ENCODE assay signal across 12 cellular contexts in the genomic region with DNA sequence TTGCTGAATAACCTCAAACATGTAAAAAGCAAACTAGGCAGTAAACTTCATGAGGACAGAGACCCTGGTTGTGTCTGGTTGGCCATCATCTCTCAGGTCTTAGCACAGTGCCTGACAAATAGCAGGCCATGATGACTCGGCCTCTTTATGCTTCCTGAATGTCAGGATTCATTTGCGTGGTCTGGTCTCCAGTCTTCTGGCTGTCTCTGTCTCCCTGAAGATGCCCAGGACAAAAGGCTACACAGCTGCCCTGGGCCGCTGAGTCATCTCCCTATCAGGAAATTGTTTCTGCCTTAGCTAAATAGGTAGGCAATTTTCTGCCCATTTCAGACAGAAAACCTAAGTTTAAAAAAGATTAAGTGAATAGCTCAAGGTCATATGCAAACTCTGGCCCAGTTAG.
DNase-seq lines count a peak whose midpoint lies in the region; ATAC-seq, FAIRE-seq and TF ChIP-seq lines count a peak whose summit lies in the region.
"Had no signal": no experiment of that assay in that cellular context is flagged by ENCODE, and none has a peak within 500 bp of the region (broad histone marks: within the 10 kb centered on the region; RNA-seq: fewer than 3 reads in every experiment).

No MANE protein-coding gene starts in this region.

- H3K4me1 Mint-ChIP-seq in CD14-positive monocyte (peaks cover 29% of the 10 kb centered on the region), astrocyte (ENCODE audit: low read depth, unreplicated experiment) (peaks cover 32% of the 10 kb centered on the region)
- H3K4me1 Mint-ChIP-seq: nephron had no signal

- H3K4me2 ChIP-seq in astrocyte (ENCODE audit: low read length) = peak overlapping the region; percentile 46

- TF ChIP-seq CTCF in CD14-positive monocyte (IDR thresholded peaks at IDR 0.05) (no peak), astrocyte (IDR thresholded peaks at IDR 0.05; ENCODE audit: insufficient read depth, low read depth, low read length) (no peak), left lung (IDR thresholded peaks at IDR 0.05) (no peak)

- no peaks in the 10 kb centered on the region for H3K79me2 ChIP-seq in astrocyte (ENCODE audit: insufficient read depth, low read length)

- H3K36me3 Mint-ChIP-seq in CD14-positive monocyte (peaks cover 0 to 6% of the 10 kb centered on the region in 2 donors), astrocyte (ENCODE audit: low read depth, unreplicated experiment) (peaks cover 2% of the 10 kb centered on the region)
- H3K36me3 Mint-ChIP-seq: type B pancreatic cell had no signal

- FAIRE-seq in astrocyte (lab: Jason Lieb, UNC) = peak; percentile 92

- no peaks in the 10 kb centered on the region for H3K9me3 ChIP-seq in astrocyte (ENCODE audit: insufficient read depth, low read depth, low read length)
- H3K9me3 ChIP-seq in left lung = no peaks in the 10 kb centered on the region

- no peaks in the 10 kb centered on the region for H4K20me1 ChIP-seq in astrocyte (ENCODE audit: insufficient read depth, low read length)

- DNase-seq in CD14-positive monocyte (ENCODE audit: low spot score) = peak; percentile 62
- peak; percentile 8 for DNase-seq in HPDE6-E6E7 (ENCODE audit: extremely low spot score)
- DNase-seq in astrocyte (ENCODE audit: low read depth) = peak; percentile 39
- DNase-seq in left lung = no peak
- DNase-seq in DMS 273 treated with DMSO at 0.1 percent for 48 hours (lab: John Stamatoyannopoulos, UW) = no peak
- no peak for DNase-seq in NCI-H446 treated with DMSO at 0.1 percent for 48 hours (lab: John Stamatoyannopoulos, UW)
- DNase-seq in activated naive CD4-positive, alpha-beta T cell treated with Interleukin-2 at 50 U/mL for 16 hours = no peak
- no peak for DNase-seq in DMS79 (lab: John Stamatoyannopoulos, UW)
- DNase-seq: KBM-7 had no signal

- peak overlapping the region; percentile 20 for H3K9ac ChIP-seq in astrocyte (ENCODE audit: low read length)

- no peaks in the 10 kb centered on the region for H3K27me3 ChIP-seq in astrocyte (ENCODE audit: insufficient read depth, low read length)
- no peaks in the 10 kb centered on the region for H3K27me3 ChIP-seq in left lung

- peaks cover 18% of the 10 kb centered on the region for H3K4me1 ChIP-seq in astrocyte (ENCODE audit: insufficient read depth, low read length)
- peaks cover 0 to 21% of the 10 kb centered on the region in 2 donors for H3K4me1 ChIP-seq in left lung

- H3K9me3 Mint-ChIP-seq in CD14-positive monocyte (peaks cover 0 to 4% (median 0%) of the 10 kb centered on the region in 7 donors), astrocyte (ENCODE audit: unreplicated experiment) (no peaks in the 10 kb centered on the region)
- H3K9me3 Mint-ChIP-seq: dendritic cell treated with granulocyte-macrophage colony-stimulating factor and Interleukin-4, amounts not matched to agents 40 ng/mL and 50 ng/mL, for 4 days; nephron had no signal

- H2AFZ ChIP-seq in astrocyte (ENCODE audit: low read depth, low read length) = peak overlapping the region; percentile 48

- H3K36me3 ChIP-seq in astrocyte (ENCODE audit: insufficient read depth, low read length) (no peaks in the 10 kb centered on the region), left lung (no peaks in the 10 kb centered on the region)

- intact Hi-C loops in CD14-positive monocyte (cut with micrococcal nuclease) (no loop called here), left lung (cut with DNase I) (no loop called here)

- no peak overlapping the region for H3K4me3 ChIP-seq in astrocyte (ENCODE audit: insufficient read depth, low read depth, low read length)
- H3K4me3 ChIP-seq in left lung = no peak overlapping the region

- H3K27ac Mint-ChIP-seq in CD14-positive monocyte (peak overlapping the region in 5 of 7 donors; percentile 46 to 87 (median 78)), astrocyte (ENCODE audit: unreplicated experiment) (peak overlapping the region; percentile 97)
- H3K27ac Mint-ChIP-seq: dendritic cell treated with granulocyte-macrophage colony-stimulating factor and Interleukin-4, amounts not matched to agents 40 ng/mL and 50 ng/mL, for 4 days; nephron; type B pancreatic cell had no signal

- H3K27me3 Mint-ChIP-seq in CD14-positive monocyte (ENCODE audit: low read depth in 3 of 3) (no peaks in the 10 kb centered on the region), astrocyte (ENCODE audit: low read depth, unreplicated experiment) (no peaks in the 10 kb centered on the region)
- H3K27me3 Mint-ChIP-seq: dendritic cell treated with granulocyte-macrophage colony-stimulating factor and Interleukin-4, amounts not matched to agents 40 ng/mL and 50 ng/mL, for 4 days; type B pancreatic cell had no signal

- H3K27ac ChIP-seq in astrocyte (ENCODE audit: low read depth, low read length) (peak overlapping the region; percentile 77), left lung (peak overlapping the region in 1 of 2 donors; percentile 67)

- ATAC-seq in left lung = peak; percentile 18

- H3K4me3 Mint-ChIP-seq in CD14-positive monocyte = no peak overlapping the region
- peak overlapping the region; percentile 47 for H3K4me3 Mint-ChIP-seq in astrocyte (ENCODE audit: unreplicated experiment)
- H3K4me3 Mint-ChIP-seq: dendritic cell treated with granulocyte-macrophage colony-stimulating factor and Interleukin-4, amounts not matched to agents 40 ng/mL and 50 ng/mL, for 4 days; nephron; type B pancreatic cell had no signal

Comparison
In these comparisons a context has a peak if more than half of its experiments do, and no peak if none do; other contexts are left out.
1. DNase-seq: peak in CD14-positive monocyte (single experiment), HPDE6-E6E7 (single experiment) and astrocyte (single experiment); none in left lung (0 of 2), DMS 273 treated with DMSO at 0.1 percent for 48 hours (single experiment), NCI-H446 treated with DMSO at 0.1 percent for 48 hours (single experiment), activated naive CD4-positive, alpha-beta T cell treated with Interleukin-2 at 50 U/mL for 16 hours (single experiment) and DMS79 (single experiment).